ENCODE assay signal across 33 cellular contexts in the genomic region with DNA sequence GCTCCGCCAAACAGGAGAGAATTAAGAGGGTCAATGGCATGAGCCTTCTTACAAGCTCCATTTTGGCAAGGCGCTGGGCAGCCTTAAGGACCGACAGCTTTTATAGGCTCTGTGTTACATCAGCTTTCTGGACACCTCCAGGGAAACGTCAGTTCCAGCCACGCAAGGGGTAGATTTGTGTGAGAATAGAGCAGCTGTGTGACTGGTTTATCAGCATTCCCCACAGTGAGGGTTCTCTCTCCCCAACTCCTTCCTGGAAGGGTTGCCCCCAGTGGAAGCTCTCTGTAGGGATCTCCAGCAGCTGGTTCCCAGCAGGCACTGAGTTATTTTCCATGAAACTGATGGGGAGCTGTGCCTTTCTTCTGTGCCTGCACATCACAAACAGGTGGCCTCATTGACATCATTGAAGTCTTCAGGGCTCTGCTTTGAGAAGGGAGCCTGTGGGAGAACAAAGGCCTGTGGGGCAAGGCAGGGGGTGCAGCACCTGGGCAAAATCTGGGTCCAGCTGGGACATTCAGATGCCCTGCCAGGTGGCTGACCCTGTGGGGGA. TPM values are rescaled to one million over a fixed set of nuclear protein-coding genes. Genes with fewer than 3 reads are reported as not detected.
A peak's percentile ranks its signal among the peaks of the same experiment; 100 is the strongest.
DNase-seq lines count a peak whose midpoint lies in the region; ATAC-seq and TF ChIP-seq lines count a peak whose summit lies in the region.
"Had no signal": no experiment of that assay in that cellular context is flagged by ENCODE, and none has a peak within 500 bp of the region (broad histone marks: within the 10 kb centered on the region; RNA-seq: fewer than 3 reads in every experiment).

A gene with protein sequence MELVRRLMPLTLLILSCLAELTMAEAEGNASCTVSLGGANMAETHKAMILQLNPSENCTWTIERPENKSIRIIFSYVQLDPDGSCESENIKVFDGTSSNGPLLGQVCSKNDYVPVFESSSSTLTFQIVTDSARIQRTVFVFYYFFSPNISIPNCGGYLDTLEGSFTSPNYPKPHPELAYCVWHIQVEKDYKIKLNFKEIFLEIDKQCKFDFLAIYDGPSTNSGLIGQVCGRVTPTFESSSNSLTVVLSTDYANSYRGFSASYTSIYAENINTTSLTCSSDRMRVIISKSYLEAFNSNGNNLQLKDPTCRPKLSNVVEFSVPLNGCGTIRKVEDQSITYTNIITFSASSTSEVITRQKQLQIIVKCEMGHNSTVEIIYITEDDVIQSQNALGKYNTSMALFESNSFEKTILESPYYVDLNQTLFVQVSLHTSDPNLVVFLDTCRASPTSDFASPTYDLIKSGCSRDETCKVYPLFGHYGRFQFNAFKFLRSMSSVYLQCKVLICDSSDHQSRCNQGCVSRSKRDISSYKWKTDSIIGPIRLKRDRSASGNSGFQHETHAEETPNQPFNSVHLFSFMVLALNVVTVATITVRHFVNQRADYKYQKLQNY (minus strand): TSS at position 75 of the 550 bp plus-strand sequence. CDS start 14 bp downstream, at position 61.

- ATAC-seq in HG03432 (IDR thresholded peaks at IDR 0.05; ENCODE audit: unreplicated experiment) = no peak
- ATAC-seq: activated naive CD8-positive, alpha-beta T cell treated with anti-CD3 and anti-CD28 coated beads, Interleukin-2, amount 50 U/mL, for 24 hours; activated T-cell treated with anti-CD3 and anti-CD28 coated beads, Interleukin-2, amount 50 U/mL, for 4 hours; left colon; mucosa of descending colon; natural killer cell treated with Interleukin-12 subunit alpha and Interleukin-12 subunit beta and Interleukin-15 and Interleukin-18, amount 100 ng/mL, for 72 hours had no signal

- TF ChIP-seq CTCF in osteocyte (IDR thresholded peaks at IDR 0.05) = no peak

- H3K4me2 ChIP-seq in BLaER1 = peak within 1 kb of the TSS; percentile 84

- peaks cover 11% of the 10 kb centered on the region; the same call in 1 of the 2 replicates for H3K9me3 ChIP-seq in BLaER1
- no peaks in the 10 kb centered on the region for H3K9me3 ChIP-seq in iPS DF 6.9 (ENCODE audit: control insufficient read depth, insufficient read depth, low read length)
- H3K9me3 ChIP-seq: mucosa of descending colon, suprapubic skin had no signal

- no peaks in the 10 kb centered on the region for H4K20me1 ChIP-seq in BLaER1

- no peak within 1 kb of the TSS for H3K27ac Mint-ChIP-seq in osteocyte (ENCODE audit: unreplicated experiment)
- H3K27ac Mint-ChIP-seq: activated naive CD8-positive, alpha-beta T cell treated with anti-CD3 and anti-CD28 coated beads, Interleukin-2, amount 50 U/mL, for 24 hours; dendritic cell treated with granulocyte-macrophage colony-stimulating factor and Interleukin-4, amounts not matched to agents 40 ng/mL and 50 ng/mL, for 4 days; immature natural killer cell had no signal

- DNase-seq in COLO668 (lab: John Stamatoyannopoulos, UW; ENCODE audit: unreplicated experiment) (peak; percentile 40), NCI-H146 (lab: John Stamatoyannopoulos, UW) (peak; percentile 53), iPS DF 6.9 (ENCODE audit: low read depth, low spot score) (peak; percentile 61), osteocyte (ENCODE audit: extremely low spot score, unreplicated experiment) (no peak)
- DNase-seq in effector CD4-positive, alpha-beta T cell = no peak
- DNase-seq: activated CD4-positive, alpha-beta T cell treated with anti-CD3 and anti-CD28 coated beads for 48 hours; activated gamma-delta T cell treated with Interleukin-2 at 50 U/mL for 16 hours; activated naive CD8-positive, alpha-beta T cell treated with anti-CD3 and anti-CD28 coated beads, Interleukin-2, amount 50 U/mL, for 24 hours; activated T-cell treated with anti-CD3 and anti-CD28 coated beads, Interleukin-2, amount 50 U/mL, for 4 hours; C1 segment of cervical spinal cord; central memory CD4-positive, alpha-beta T cell; COR-L47; DND-41; foreskin fibroblast; immature natural killer cell; left colon; mucosa of descending colon; NCI-H2081 treated with DMSO at 0.1 percent for 48 hours; NCI-H446; NCI-H82; stimulated activated CD4-positive, alpha-beta T cell treated with anti-CD3 and anti-CD28 coated beads, Interleukin-15, amount 100 ng/mL, for 24 hours; stimulated activated CD4-positive, alpha-beta T cell treated with anti-CD3 and anti-CD28 coated beads, Interleukin-4, amount 100 ng/mL, for 4 hours; SW 1271; T1000; upper lobe of left lung; WERI-Rb-1 had no signal

- no peak within 1 kb of the TSS for H3K4me3 Mint-ChIP-seq in osteocyte (ENCODE audit: unreplicated experiment)
- H3K4me3 Mint-ChIP-seq: activated naive CD8-positive, alpha-beta T cell treated with anti-CD3 and anti-CD28 coated beads, Interleukin-2, amount 50 U/mL, for 24 hours; activated T-cell treated with anti-CD3 and anti-CD28 coated beads, Interleukin-2, amount 50 U/mL, for 4 hours; dendritic cell treated with granulocyte-macrophage colony-stimulating factor and Interleukin-4, amounts not matched to agents 40 ng/mL and 50 ng/mL, for 4 days; immature natural killer cell; natural killer cell treated with Interleukin-12 subunit alpha and Interleukin-12 subunit beta and Interleukin-15 and Interleukin-18, amount 100 ng/mL, for 72 hours had no signal

- H3K4me1 Mint-ChIP-seq in osteocyte (ENCODE audit: unreplicated experiment) = peaks cover 24% of the 10 kb centered on the region

- WGBS in iPS DF 6.9 (ENCODE audit: insufficient coverage, insufficient read length) = no CpG with 5 or more reads among the region's 5 CpGs

- no peaks in the 10 kb centered on the region for H3K27me3 Mint-ChIP-seq in osteocyte (ENCODE audit: unreplicated experiment)
- H3K27me3 Mint-ChIP-seq: activated naive CD8-positive, alpha-beta T cell treated with anti-CD3 and anti-CD28 coated beads, Interleukin-2, amount 50 U/mL, for 24 hours; dendritic cell treated with granulocyte-macrophage colony-stimulating factor and Interleukin-4, amounts not matched to agents 40 ng/mL and 50 ng/mL, for 4 days; natural killer cell treated with Interleukin-12 subunit alpha and Interleukin-12 subunit beta and Interleukin-15 and Interleukin-18, amount 100 ng/mL, for 72 hours had no signal

- H3K36me3 ChIP-seq in BLaER1 (no peaks in the 10 kb centered on the region), iPS DF 6.9 (ENCODE audit: control insufficient read depth, insufficient read depth, low read length) (no peaks in the 10 kb centered on the region)
- H3K36me3 ChIP-seq: WERI-Rb-1 had no signal

- H3K27me3 ChIP-seq in BLaER1 = no peaks in the 10 kb centered on the region
- H3K27me3 ChIP-seq in iPS DF 6.9 (ENCODE audit: control insufficient read depth, insufficient read depth, low read length) = no peaks in the 10 kb centered on the region
- H3K27me3 ChIP-seq: esophagus muscularis mucosa, SJCRH30, suprapubic skin, upper lobe of left lung had no signal

- H3K4me3 ChIP-seq in BLaER1 (no peak within 1 kb of the TSS; the same call in 1 of the 2 replicates), iPS DF 6.9 (ENCODE audit: low read length) (no peak within 1 kb of the TSS)
- H3K4me3 ChIP-seq: esophagus muscularis mucosa, mucosa of descending colon, SJCRH30, suprapubic skin, upper lobe of left lung had no signal

- H3K36me3 Mint-ChIP-seq in osteocyte (ENCODE audit: unreplicated experiment) = no peaks in the 10 kb centered on the region

- H3K4me1 ChIP-seq in BLaER1 = peaks cover 56% of the 10 kb centered on the region
- H3K4me1 ChIP-seq in iPS DF 6.9 (ENCODE audit: control insufficient read depth, insufficient read depth, low read length) = peaks cover 4% of the 10 kb centered on the region
- H3K4me1 ChIP-seq: esophagus muscularis mucosa, suprapubic skin, upper lobe of left lung had no signal

- H3K9ac ChIP-seq in BLaER1 = peak within 1 kb of the TSS; percentile 63; the same call in 1 of the 2 replicates

- peak within 1 kb of the TSS; percentile 94 for H3K27ac ChIP-seq in BLaER1
- H3K27ac ChIP-seq in iPS DF 6.9 (ENCODE audit: low read length) = no peak within 1 kb of the TSS
- H3K27ac ChIP-seq: esophagus muscularis mucosa, suprapubic skin, upper lobe of left lung, WERI-Rb-1 had no signal

- H3K9me3 Mint-ChIP-seq in osteocyte (ENCODE audit: unreplicated experiment) = peaks cover 5% of the 10 kb centered on the region
- H3K9me3 Mint-ChIP-seq: natural killer cell treated with Interleukin-12 subunit alpha and Interleukin-12 subunit beta and Interleukin-15 and Interleukin-18, amount 100 ng/mL, for 72 hours had no signal

RNA-seq across cellular contexts. Expression of the gene that starts here (rescaled TPM):
- total RNA-seq in osteocyte = 0.30 and 0.81 TPM in 2 replicates

Comparison
In these comparisons a context has a peak if more than half of its experiments do, and no peak if none do; other contexts are left out.
1. DNase-seq: peak in COLO668 (single experiment), NCI-H146 (single experiment) and iPS DF 6.9 (single experiment); none in effector CD4-positive, alpha-beta T cell (single experiment) and osteocyte (single experiment).